ENCODE assay signal across 22 cellular contexts in genomic region chr11:57231539-57232253, GRCh38. TPM values are rescaled to one million over a fixed set of nuclear protein-coding genes. Genes with fewer than 3 reads are reported as not detected.
"Had no signal": no experiment of that assay in that cellular context is flagged by ENCODE, and none has a peak within 500 bp of the region (broad histone marks: within the 10 kb centered on the region; RNA-seq: fewer than 3 reads in every experiment).

No MANE protein-coding gene starts in this region.

- ATAC-seq: activated CD8-positive, alpha-beta T cell treated with anti-CD3 and anti-CD28 coated beads for 36 hours; activated naive CD4-positive, alpha-beta T cell treated with anti-CD3 and anti-CD28 coated beads, Interleukin-2, amount 50 U/mL, for 72 hours; natural killer cell; stimulated activated naive B cell treated with anti-CD40 and anti-IgM and Interleukin-4, amounts not matched to agents 10 μg/mL and 1 μg/mL and 100 μg/mL, for 72 hours; T-helper 17 cell had no signal

- H3K36me3 ChIP-seq: SJCRH30, transverse colon, WERI-Rb-1 had no signal

- H3K27ac Mint-ChIP-seq: activated CD8-positive, alpha-beta T cell treated with anti-CD3 and anti-CD28 coated beads for 36 hours; activated naive CD4-positive, alpha-beta T cell treated with anti-CD3 and anti-CD28 coated beads, Interleukin-2, amount 50 U/mL, for 72 hours; natural killer cell; progenitor cell of endocrine pancreas; stimulated activated naive B cell treated with anti-CD40 and anti-IgM and Interleukin-4, amounts not matched to agents 10 μg/mL and 1 μg/mL and 100 μg/mL, for 72 hours; T-helper 17 cell had no signal

- H3K27me3 ChIP-seq: SJCRH30 had no signal

- H3K4me1 ChIP-seq: SJCRH30, transverse colon had no signal

- H3K36me3 Mint-ChIP-seq: activated naive CD4-positive, alpha-beta T cell treated with anti-CD3 and anti-CD28 coated beads, Interleukin-2, amount 50 U/mL, for 72 hours; brain; natural killer cell; stimulated activated naive B cell treated with anti-CD40 and anti-IgM and Interleukin-4, amounts not matched to agents 10 μg/mL and 1 μg/mL and 100 μg/mL, for 72 hours had no signal

- H3K9me3 Mint-ChIP-seq: activated CD8-positive, alpha-beta T cell treated with anti-CD3 and anti-CD28 coated beads for 36 hours; activated naive CD4-positive, alpha-beta T cell treated with anti-CD3 and anti-CD28 coated beads, Interleukin-2, amount 50 U/mL, for 72 hours; natural killer cell; stimulated activated naive B cell treated with anti-CD40 and anti-IgM and Interleukin-4, amounts not matched to agents 10 μg/mL and 1 μg/mL and 100 μg/mL, for 72 hours had no signal

- DNase-seq: activated CD4-positive, alpha-beta T cell treated with anti-CD3 and anti-CD28 coated beads for 4 hours; activated CD8-positive, alpha-beta T cell treated with anti-CD3 and anti-CD28 coated beads for 36 hours; activated effector memory CD4-positive, alpha-beta T cell treated with anti-CD3 and anti-CD28 coated beads, Interleukin-2, amount 50 U/mL, for 16 hours; activated T-cell treated with anti-CD3 and anti-CD28 coated beads, Interleukin-2, amount 50 U/mL, for 48 hours; amniotic stem cell; cerebellar nuclear complex; dermis blood vessel endothelial cell; foreskin melanocyte; natural killer cell; occipital lobe; SJCRH30; stimulated activated CD4-positive, alpha-beta T cell treated with anti-CD3 and anti-CD28 coated beads, Interleukin-15, amount 100 ng/mL, for 24 hours; stimulated activated CD4-positive, alpha-beta T cell treated with anti-CD3 and anti-CD28 coated beads, Interleukin-4, amount 100 ng/mL, for 1 hour; stimulated activated naive B cell treated with anti-CD40 and anti-IgM and Interleukin-4, amounts not matched to agents 10 μg/mL and 1 μg/mL and 100 μg/mL, for 72 hours; T-helper 17 cell; transverse colon; WERI-Rb-1 had no signal

- H3K9me3 ChIP-seq: SJCRH30, transverse colon had no signal

- H3K27ac ChIP-seq: epithelial cell of prostate, SJCRH30, transverse colon, WERI-Rb-1 had no signal

- H3K4me3 Mint-ChIP-seq: activated CD8-positive, alpha-beta T cell treated with anti-CD3 and anti-CD28 coated beads for 36 hours; brain; natural killer cell; stimulated activated naive B cell treated with anti-CD40 and anti-IgM and Interleukin-4, amounts not matched to agents 10 μg/mL and 1 μg/mL and 100 μg/mL, for 72 hours; T-helper 17 cell had no signal

- H3K4me3 ChIP-seq: SJCRH30, transverse colon had no signal

RNA-seq across cellular contexts. Expression of gene APLNR, which starts 5.4 kb away (rescaled TPM):
- total RNA-seq: activated CD8-positive, alpha-beta T cell treated with anti-CD3 and anti-CD28 coated beads for 36 hours; activated naive CD4-positive, alpha-beta T cell treated with anti-CD3 and anti-CD28 coated beads, Interleukin-2, amount 50 U/mL, for 72 hours; fibroblast of lung; T-helper 17 cell had no signal
- polyA plus RNA-seq: fibroblast of lung had no signal

RNA-seq across cellular contexts. Expression of gene LRRC55, which starts 49.9 kb away (rescaled TPM):
- total RNA-seq: activated CD8-positive, alpha-beta T cell treated with anti-CD3 and anti-CD28 coated beads for 36 hours; activated naive CD4-positive, alpha-beta T cell treated with anti-CD3 and anti-CD28 coated beads, Interleukin-2, amount 50 U/mL, for 72 hours; fibroblast of lung; natural killer cell; SJCRH30; T-helper 17 cell had no signal
- polyA plus RNA-seq: fibroblast of lung had no signal
